12 cellular contexts compared by ENCODE assay signal in the genomic region with DNA sequence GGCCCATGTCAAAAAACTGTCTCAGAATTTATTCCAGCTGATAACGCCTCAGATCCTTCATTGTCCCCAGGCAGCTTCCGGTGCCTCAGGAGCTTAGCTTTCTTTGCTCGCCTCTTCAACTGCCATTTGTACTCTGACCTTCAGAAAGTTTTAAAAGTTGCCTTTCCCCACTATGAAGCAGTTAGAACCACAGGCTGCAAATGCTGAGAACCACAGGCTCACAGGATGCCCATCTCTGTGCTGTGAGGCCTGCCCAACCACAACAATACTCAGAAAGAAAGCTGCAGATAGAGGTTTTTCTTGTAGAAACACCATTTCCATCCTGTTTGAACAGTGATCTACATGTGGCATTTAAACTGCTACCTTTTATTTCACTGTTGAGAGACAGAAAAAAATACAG.
DNase-seq lines count a peak whose midpoint lies in the region; ATAC-seq and TF ChIP-seq lines count a peak whose summit lies in the region.
"Had no signal": no experiment of that assay in that cellular context is flagged by ENCODE, and none has a peak within 500 bp of the region (broad histone marks: within the 10 kb centered on the region; RNA-seq: fewer than 3 reads in every experiment).

No MANE protein-coding gene starts in this region.

- peak overlapping the region; percentile 95 for H3K27ac Mint-ChIP-seq in CD8-positive, alpha-beta T cell
- peak overlapping the region; percentile 95 for H3K27ac Mint-ChIP-seq in T-helper 1 cell treated with Interleukin-12 subunit alpha and Interleukin-12 subunit beta and Interleukin-4 antibody, amounts not matched to agents 30 μg/mL and 1 μg/mL, for 36 hours
- H3K27ac Mint-ChIP-seq in naive thymus-derived CD4-positive, alpha-beta T cell = peak overlapping the region in 8 of 9 donors; percentile 87 to 98 (median 93)
- H3K27ac Mint-ChIP-seq in CD14-positive monocyte = no peak overlapping the region

- peaks cover 93% of the 10 kb centered on the region for H3K36me3 Mint-ChIP-seq in CD8-positive, alpha-beta T cell
- H3K36me3 Mint-ChIP-seq in T-helper 1 cell treated with Interleukin-12 subunit alpha and Interleukin-12 subunit beta and Interleukin-4 antibody, amounts not matched to agents 30 μg/mL and 1 μg/mL, for 36 hours (ENCODE audit: low read depth) = peaks cover 71% of the 10 kb centered on the region
- peaks cover 15 to 79% (median 51%) of the 10 kb centered on the region in 5 donors for H3K36me3 Mint-ChIP-seq in naive thymus-derived CD4-positive, alpha-beta T cell
- peaks cover 47 to 49% of the 10 kb centered on the region in 2 donors for H3K36me3 Mint-ChIP-seq in CD14-positive monocyte

- H3K36me3 ChIP-seq in CD8-positive, alpha-beta T cell (ENCODE audit: insufficient read depth, low read length) = peaks cover 21% of the 10 kb centered on the region
- peaks cover 11 to 26% (median 22%) of the 10 kb centered on the region in 3 experiments for H3K36me3 ChIP-seq in naive thymus-derived CD4-positive, alpha-beta T cell (ENCODE audit: control insufficient read depth in 2 of 3, insufficient read depth in 3 of 3, low read length in 3 of 3)
- peaks cover 16% of the 10 kb centered on the region for H3K36me3 ChIP-seq in left ventricle myocardium inferior
- H3K36me3 ChIP-seq: WERI-Rb-1 had no signal

- no peaks in the 10 kb centered on the region for H3K27me3 Mint-ChIP-seq in CD8-positive, alpha-beta T cell (ENCODE audit: low read depth)
- H3K27me3 Mint-ChIP-seq in T-helper 1 cell treated with Interleukin-12 subunit alpha and Interleukin-12 subunit beta and Interleukin-4 antibody, amounts not matched to agents 30 μg/mL and 1 μg/mL, for 36 hours (ENCODE audit: low read depth) = no peaks in the 10 kb centered on the region
- no peaks in the 10 kb centered on the region for H3K27me3 Mint-ChIP-seq in naive thymus-derived CD4-positive, alpha-beta T cell
- no peaks in the 10 kb centered on the region for H3K27me3 Mint-ChIP-seq in CD14-positive monocyte (ENCODE audit: low read depth in 3 of 3)

- TF ChIP-seq CTCF in CD8-positive, alpha-beta T cell (IDR thresholded peaks at IDR 0.05) = no peak
- no peak for TF ChIP-seq CTCF in left ventricle myocardium inferior (IDR thresholded peaks at IDR 0.05; ENCODE audit: borderline replicate concordance)
- TF ChIP-seq CTCF in CD14-positive monocyte (IDR thresholded peaks at IDR 0.05) = no peak

- H3K27ac ChIP-seq in CD8-positive, alpha-beta T cell (ENCODE audit: low read depth, low read length) = no peak overlapping the region
- peak overlapping the region; percentile 65 for H3K27ac ChIP-seq in naive thymus-derived CD4-positive, alpha-beta T cell (ENCODE audit: low read depth, low read length)
- no peak overlapping the region for H3K27ac ChIP-seq in left ventricle myocardium inferior (replicated peaks)
- H3K27ac ChIP-seq: WERI-Rb-1 had no signal

- no peaks in the 10 kb centered on the region for H3K9me3 Mint-ChIP-seq in CD8-positive, alpha-beta T cell
- H3K9me3 Mint-ChIP-seq in T-helper 1 cell treated with Interleukin-12 subunit alpha and Interleukin-12 subunit beta and Interleukin-4 antibody, amounts not matched to agents 30 μg/mL and 1 μg/mL, for 36 hours = no peaks in the 10 kb centered on the region
- peaks cover 0 to 1% (median 0%) of the 10 kb centered on the region in 11 donors for H3K9me3 Mint-ChIP-seq in naive thymus-derived CD4-positive, alpha-beta T cell
- H3K9me3 Mint-ChIP-seq in CD14-positive monocyte = no peaks in the 10 kb centered on the region
- H3K9me3 Mint-ChIP-seq: endodermal cell had no signal

- POLR2A ChIA-PET in CD8-positive, alpha-beta T cell (lab: Charles Lee) = interaction anchor here (0.6 to 2.7 kb wide), 23 partner anchors 11 to 172 kb away, joined by 3 to 16 read pairs (median 4); a partner anchor contains a TSS
- POLR2A ChIA-PET in naive thymus-derived CD4-positive, alpha-beta T cell (lab: Charles Lee) = interaction anchor here (0.6 to 1.7 kb wide), 14 partner anchors 11 to 171 kb away, joined by 3 to 17 read pairs (median 3); a partner anchor contains a TSS

- H3K4me3 ChIP-seq in CD8-positive, alpha-beta T cell (ENCODE audit: low read depth, low read length) = no peak overlapping the region
- peak overlapping the region; percentile 31 for H3K4me3 ChIP-seq in naive thymus-derived CD4-positive, alpha-beta T cell (ENCODE audit: low read length)
- no peak overlapping the region for H3K4me3 ChIP-seq in left ventricle myocardium inferior

- intact Hi-C loops in CD8-positive, alpha-beta T cell (cut with DNase I, micrococcal nuclease) = loop anchor here in 1 of 2 experiments (1.0 to 5.0 kb wide), 7 partner anchors 8 to 156 kb away; no protein-coding TSS in a partner anchor
- intact Hi-C loops in naive thymus-derived CD4-positive, alpha-beta T cell (cut with micrococcal nuclease) = loop anchor here (1.0 to 2.0 kb wide), 9 partner anchors 8 to 131 kb away; a partner anchor contains a TSS
- intact Hi-C loops in left ventricle myocardium inferior (cut with micrococcal nuclease) = loop anchor here (5.0 to 10.0 kb wide), 2 partner anchors 148 to 675 kb away; no protein-coding TSS in a partner anchor
- intact Hi-C loops in CD14-positive monocyte (cut with micrococcal nuclease) = no loop called here

- CTCF ChIA-PET in CD8-positive, alpha-beta T cell (lab: Charles Lee) = interaction anchor here (0.7 to 3.3 kb wide), 20 partner anchors 9 to 385 kb away, joined by 3 to 20 read pairs (median 4); a partner anchor contains a TSS
- CTCF ChIA-PET in naive thymus-derived CD4-positive, alpha-beta T cell (lab: Charles Lee) = interaction anchor here (0.7 to 1.8 kb wide), 6 partner anchors 9 to 385 kb away, joined by 3 to 6 read pairs (median 3); no protein-coding TSS in a partner anchor

- peaks cover 99% of the 10 kb centered on the region for H3K4me1 ChIP-seq in CD8-positive, alpha-beta T cell (ENCODE audit: insufficient read depth, low read length)
- H3K4me1 ChIP-seq in naive thymus-derived CD4-positive, alpha-beta T cell (ENCODE audit: control insufficient read depth in 2 of 2, insufficient read depth in 2 of 2, low read length in 2 of 2) = peaks cover 83% of the 10 kb centered on the region in 2 donors
- peaks cover 34% of the 10 kb centered on the region for H3K4me1 ChIP-seq in left ventricle myocardium inferior

- DNase-seq in CD8-positive, alpha-beta T cell = peak in 5 of 7 experiments; percentile 37 to 75 (median 59)
- peak; percentile 62 to 69 for DNase-seq in activated T-cell treated with anti-CD3 and anti-CD28 coated beads, Interleukin-2, amount 50 U/mL, for 48 hours
- DNase-seq in naive thymus-derived CD4-positive, alpha-beta T cell = peak in 8 of 9 donors; percentile 41 to 77 (median 69)
- DNase-seq in left ventricle myocardium inferior (no peak), NCI-H2196 (lab: John Stamatoyannopoulos, UW; ENCODE audit: unreplicated experiment) (no peak), CD14-positive monocyte (ENCODE audit: low spot score) (no peak)
- DNase-seq: endodermal cell, MV-4-11, NCI-H446 treated with DMSO at 0.1 percent for 48 hours, WERI-Rb-1 had no signal

- H3K27me3 ChIP-seq in CD8-positive, alpha-beta T cell (ENCODE audit: insufficient read depth, low read length) = no peaks in the 10 kb centered on the region
- H3K27me3 ChIP-seq in naive thymus-derived CD4-positive, alpha-beta T cell (ENCODE audit: control insufficient read depth in 2 of 2, insufficient read depth in 2 of 2, low read length in 2 of 2) = no peaks in the 10 kb centered on the region
- no peaks in the 10 kb centered on the region for H3K27me3 ChIP-seq in left ventricle myocardium inferior (ENCODE audit: low read depth)

- H3K4me1 Mint-ChIP-seq in CD8-positive, alpha-beta T cell (ENCODE audit: low read depth) = peaks cover 96% of the 10 kb centered on the region
- H3K4me1 Mint-ChIP-seq in T-helper 1 cell treated with Interleukin-12 subunit alpha and Interleukin-12 subunit beta and Interleukin-4 antibody, amounts not matched to agents 30 μg/mL and 1 μg/mL, for 36 hours (ENCODE audit: low read depth) = peaks cover 91% of the 10 kb centered on the region
- peaks cover 72 to 100% (median 98%) of the 10 kb centered on the region in 7 donors for H3K4me1 Mint-ChIP-seq in naive thymus-derived CD4-positive, alpha-beta T cell
- H3K4me1 Mint-ChIP-seq in CD14-positive monocyte = peaks cover 3% of the 10 kb centered on the region

- ATAC-seq in CD8-positive, alpha-beta T cell = peak; percentile 75
- peak; percentile 86 for ATAC-seq in naive thymus-derived CD4-positive, alpha-beta T cell
- ATAC-seq in HG03108 (IDR thresholded peaks at IDR 0.05; ENCODE audit: unreplicated experiment) = no peak

- H3K9me3 ChIP-seq in CD8-positive, alpha-beta T cell (ENCODE audit: low read length) = no peaks in the 10 kb centered on the region
- no peaks in the 10 kb centered on the region for H3K9me3 ChIP-seq in naive thymus-derived CD4-positive, alpha-beta T cell (ENCODE audit: control insufficient read depth in 2 of 3, low read length in 3 of 3)
- H3K9me3 ChIP-seq in left ventricle myocardium inferior (replicated peaks) = no peaks in the 10 kb centered on the region

- H3K4me3 Mint-ChIP-seq in CD8-positive, alpha-beta T cell = peak overlapping the region; percentile 73
- peak overlapping the region; percentile 83 for H3K4me3 Mint-ChIP-seq in T-helper 1 cell treated with Interleukin-12 subunit alpha and Interleukin-12 subunit beta and Interleukin-4 antibody, amounts not matched to agents 30 μg/mL and 1 μg/mL, for 36 hours
- H3K4me3 Mint-ChIP-seq in naive thymus-derived CD4-positive, alpha-beta T cell = peak overlapping the region; percentile 64 to 90 (median 80)
- no peak overlapping the region for H3K4me3 Mint-ChIP-seq in CD14-positive monocyte
- H3K4me3 Mint-ChIP-seq: endodermal cell had no signal

Comparison
In these comparisons a context has a peak if more than half of its experiments do, and no peak if none do; other contexts are left out.
1. DNase-seq: peak in CD8-positive, alpha-beta T cell (5 of 7), activated T-cell treated with anti-CD3 and anti-CD28 coated beads, Interleukin-2, amount 50 U/mL, for 48 hours (2 of 2) and naive thymus-derived CD4-positive, alpha-beta T cell (8 of 9); none in left ventricle myocardium inferior (single experiment), NCI-H2196 (single experiment) and CD14-positive monocyte (single experiment).
2. H3K27ac Mint-ChIP-seq: peak in CD8-positive, alpha-beta T cell (single experiment), T-helper 1 cell treated with Interleukin-12 subunit alpha and Interleukin-12 subunit beta and Interleukin-4 antibody, amounts not matched to agents 30 μg/mL and 1 μg/mL, for 36 hours (single experiment) and naive thymus-derived CD4-positive, alpha-beta T cell (8 of 9); none in CD14-positive monocyte (0 of 7).
3. H3K4me3 Mint-ChIP-seq: peak in CD8-positive, alpha-beta T cell (single experiment), T-helper 1 cell treated with Interleukin-12 subunit alpha and Interleukin-12 subunit beta and Interleukin-4 antibody, amounts not matched to agents 30 μg/mL and 1 μg/mL, for 36 hours (single experiment) and naive thymus-derived CD4-positive, alpha-beta T cell (10 of 10); none in CD14-positive monocyte (0 of 2).
4. intact Hi-C loops: an anchor here in naive thymus-derived CD4-positive, alpha-beta T cell (1.0 to 2.0 kb wide) and left ventricle myocardium inferior (5.0 to 10.0 kb wide); none called in CD14-positive monocyte.